ENCODE assay signal across 1 cellular context in the genomic region with DNA sequence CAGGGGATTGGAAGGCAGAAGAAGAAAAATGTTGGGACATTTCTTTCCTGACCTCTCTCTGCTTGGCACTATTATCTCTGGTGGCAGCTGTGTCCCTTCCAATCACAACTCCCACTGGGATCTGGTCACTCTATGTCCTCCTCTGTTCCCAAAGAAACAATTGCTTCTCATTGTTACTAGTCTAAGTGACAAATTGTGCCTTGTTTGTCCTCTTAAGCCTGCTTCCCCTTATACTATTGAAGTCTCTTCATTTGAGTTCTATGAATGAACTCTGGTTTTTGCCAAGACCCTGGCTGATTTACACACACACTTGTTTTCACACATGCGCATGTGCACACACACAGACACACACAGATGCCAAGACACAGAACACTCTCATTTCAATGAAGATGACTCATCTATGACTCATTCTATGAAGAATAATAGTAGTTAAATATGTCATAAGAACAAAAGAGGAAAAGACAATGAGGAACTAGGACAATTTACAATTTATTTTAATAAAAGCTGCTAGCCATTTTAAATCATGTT.
TF ChIP-seq lines count a peak whose summit lies in the region.

No MANE protein-coding gene starts in this region.

TF ChIP-seq in GM12878, 131 proteins besides CTCF, POLR2A, EP300 and RAD21 (continued from another document):
- TF ChIP-seq JUNB (IDR thresholded peaks at IDR 0.05), result peak; percentile 96
- TF ChIP-seq, protein P1, sequence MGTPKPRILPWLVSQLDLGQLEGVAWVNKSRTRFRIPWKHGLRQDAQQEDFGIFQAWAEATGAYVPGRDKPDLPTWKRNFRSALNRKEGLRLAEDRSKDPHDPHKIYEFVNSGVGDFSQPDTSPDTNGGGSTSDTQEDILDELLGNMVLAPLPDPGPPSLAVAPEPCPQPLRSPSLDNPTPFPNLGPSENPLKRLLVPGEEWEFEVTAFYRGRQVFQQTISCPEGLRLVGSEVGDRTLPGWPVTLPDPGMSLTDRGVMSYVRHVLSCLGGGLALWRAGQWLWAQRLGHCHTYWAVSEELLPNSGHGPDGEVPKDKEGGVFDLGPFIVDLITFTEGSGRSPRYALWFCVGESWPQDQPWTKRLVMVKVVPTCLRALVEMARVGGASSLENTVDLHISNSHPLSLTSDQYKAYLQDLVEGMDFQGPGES (IDR thresholded peaks at IDR 0.05), result no peak
- TF ChIP-seq BHLHE40 (IDR thresholded peaks at IDR 0.05; ENCODE audit: borderline replicate concordance in 1 of 2, low read depth in 2 of 2, low read length in 1 of 2), result peak in 1 of 2 experiments; percentile 35; a peak in 2 of 4 replicates
- TF ChIP-seq CREB1 (IDR thresholded peaks at IDR 0.05; ENCODE audit: low read depth), result 0 out of 2 replicates have a peak, but pooled peaks have one; percentile 34
- no peak for TF ChIP-seq CHD1 (IDR thresholded peaks at IDR 0.05; ENCODE audit: low read depth, low read length)
- TF ChIP-seq, protein P2, sequence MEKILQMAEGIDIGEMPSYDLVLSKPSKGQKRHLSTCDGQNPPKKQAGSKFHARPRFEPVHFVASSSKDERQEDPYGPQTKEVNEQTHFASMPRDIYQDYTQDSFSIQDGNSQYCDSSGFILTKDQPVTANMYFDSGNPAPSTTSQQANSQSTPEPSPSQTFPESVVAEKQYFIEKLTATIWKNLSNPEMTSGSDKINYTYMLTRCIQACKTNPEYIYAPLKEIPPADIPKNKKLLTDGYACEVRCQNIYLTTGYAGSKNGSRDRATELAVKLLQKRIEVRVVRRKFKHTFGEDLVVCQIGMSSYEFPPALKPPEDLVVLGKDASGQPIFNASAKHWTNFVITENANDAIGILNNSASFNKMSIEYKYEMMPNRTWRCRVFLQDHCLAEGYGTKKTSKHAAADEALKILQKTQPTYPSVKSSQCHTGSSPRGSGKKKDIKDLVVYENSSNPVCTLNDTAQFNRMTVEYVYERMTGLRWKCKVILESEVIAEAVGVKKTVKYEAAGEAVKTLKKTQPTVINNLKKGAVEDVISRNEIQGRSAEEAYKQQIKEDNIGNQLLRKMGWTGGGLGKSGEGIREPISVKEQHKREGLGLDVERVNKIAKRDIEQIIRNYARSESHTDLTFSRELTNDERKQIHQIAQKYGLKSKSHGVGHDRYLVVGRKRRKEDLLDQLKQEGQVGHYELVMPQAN (conservative IDR thresholded peaks at IDR 0.05), result no peak
- TF ChIP-seq SPI1 (IDR thresholded peaks at IDR 0.05; ENCODE audit: borderline replicate concordance, insufficient read depth, low read depth, low read length), result peak; percentile 39; the same call in 1 of the 2 replicates
- TF ChIP-seq, protein P3, sequence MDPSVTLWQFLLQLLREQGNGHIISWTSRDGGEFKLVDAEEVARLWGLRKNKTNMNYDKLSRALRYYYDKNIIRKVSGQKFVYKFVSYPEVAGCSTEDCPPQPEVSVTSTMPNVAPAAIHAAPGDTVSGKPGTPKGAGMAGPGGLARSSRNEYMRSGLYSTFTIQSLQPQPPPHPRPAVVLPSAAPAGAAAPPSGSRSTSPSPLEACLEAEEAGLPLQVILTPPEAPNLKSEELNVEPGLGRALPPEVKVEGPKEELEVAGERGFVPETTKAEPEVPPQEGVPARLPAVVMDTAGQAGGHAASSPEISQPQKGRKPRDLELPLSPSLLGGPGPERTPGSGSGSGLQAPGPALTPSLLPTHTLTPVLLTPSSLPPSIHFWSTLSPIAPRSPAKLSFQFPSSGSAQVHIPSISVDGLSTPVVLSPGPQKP (IDR thresholded peaks at IDR 0.05; ENCODE audit: low read depth, low read length), result no peak
- TF ChIP-seq ASH2L (IDR thresholded peaks at IDR 0.05; ENCODE audit: borderline replicate concordance, low read depth), result no peak
- TF ChIP-seq LARP7 (IDR thresholded peaks at IDR 0.05), result no peak
- TF ChIP-seq CEBPB (IDR thresholded peaks at IDR 0.05; ENCODE audit: borderline replicate concordance in 1 of 2, low read depth in 2 of 2, low read length in 2 of 2), result no peak
- no peak for TF ChIP-seq CBFB (IDR thresholded peaks at IDR 0.05; ENCODE audit: low read depth)
- no peak for TF ChIP-seq GABPA (IDR thresholded peaks at IDR 0.05; ENCODE audit: low read depth)
- TF ChIP-seq, protein P4, sequence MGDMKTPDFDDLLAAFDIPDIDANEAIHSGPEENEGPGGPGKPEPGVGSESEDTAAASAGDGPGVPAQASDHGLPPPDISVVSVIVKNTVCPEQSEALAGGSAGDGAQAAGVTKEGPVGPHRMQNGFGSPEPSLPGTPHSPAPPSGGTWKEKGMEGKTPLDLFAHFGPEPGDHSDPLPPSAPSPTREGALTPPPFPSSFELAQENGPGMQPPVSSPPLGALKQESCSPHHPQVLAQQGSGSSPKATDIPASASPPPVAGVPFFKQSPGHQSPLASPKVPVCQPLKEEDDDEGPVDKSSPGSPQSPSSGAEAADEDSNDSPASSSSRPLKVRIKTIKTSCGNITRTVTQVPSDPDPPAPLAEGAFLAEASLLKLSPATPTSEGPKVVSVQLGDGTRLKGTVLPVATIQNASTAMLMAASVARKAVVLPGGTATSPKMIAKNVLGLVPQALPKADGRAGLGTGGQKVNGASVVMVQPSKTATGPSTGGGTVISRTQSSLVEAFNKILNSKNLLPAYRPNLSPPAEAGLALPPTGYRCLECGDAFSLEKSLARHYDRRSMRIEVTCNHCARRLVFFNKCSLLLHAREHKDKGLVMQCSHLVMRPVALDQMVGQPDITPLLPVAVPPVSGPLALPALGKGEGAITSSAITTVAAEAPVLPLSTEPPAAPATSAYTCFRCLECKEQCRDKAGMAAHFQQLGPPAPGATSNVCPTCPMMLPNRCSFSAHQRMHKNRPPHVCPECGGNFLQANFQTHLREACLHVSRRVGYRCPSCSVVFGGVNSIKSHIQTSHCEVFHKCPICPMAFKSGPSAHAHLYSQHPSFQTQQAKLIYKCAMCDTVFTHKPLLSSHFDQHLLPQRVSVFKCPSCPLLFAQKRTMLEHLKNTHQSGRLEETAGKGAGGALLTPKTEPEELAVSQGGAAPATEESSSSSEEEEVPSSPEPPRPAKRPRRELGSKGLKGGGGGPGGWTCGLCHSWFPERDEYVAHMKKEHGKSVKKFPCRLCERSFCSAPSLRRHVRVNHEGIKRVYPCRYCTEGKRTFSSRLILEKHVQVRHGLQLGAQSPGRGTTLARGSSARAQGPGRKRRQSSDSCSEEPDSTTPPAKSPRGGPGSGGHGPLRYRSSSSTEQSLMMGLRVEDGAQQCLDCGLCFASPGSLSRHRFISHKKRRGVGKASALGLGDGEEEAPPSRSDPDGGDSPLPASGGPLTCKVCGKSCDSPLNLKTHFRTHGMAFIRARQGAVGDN (IDR thresholded peaks at IDR 0.05), result no peak
- TF ChIP-seq, protein P5, sequence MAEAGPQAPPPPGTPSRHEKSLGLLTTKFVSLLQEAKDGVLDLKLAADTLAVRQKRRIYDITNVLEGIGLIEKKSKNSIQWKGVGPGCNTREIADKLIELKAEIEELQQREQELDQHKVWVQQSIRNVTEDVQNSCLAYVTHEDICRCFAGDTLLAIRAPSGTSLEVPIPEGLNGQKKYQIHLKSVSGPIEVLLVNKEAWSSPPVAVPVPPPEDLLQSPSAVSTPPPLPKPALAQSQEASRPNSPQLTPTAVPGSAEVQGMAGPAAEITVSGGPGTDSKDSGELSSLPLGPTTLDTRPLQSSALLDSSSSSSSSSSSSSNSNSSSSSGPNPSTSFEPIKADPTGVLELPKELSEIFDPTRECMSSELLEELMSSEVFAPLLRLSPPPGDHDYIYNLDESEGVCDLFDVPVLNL (IDR thresholded peaks at IDR 0.05; ENCODE audit: low read depth, low read length), result no peak
- TF ChIP-seq IKZF2 (IDR thresholded peaks at IDR 0.05), result peak; percentile 60 to 62
- TF ChIP-seq SMAD1 (IDR thresholded peaks at IDR 0.05; ENCODE audit: low read depth, partially characterized antibody), result no peak
- no peak for TF ChIP-seq ZNF24 (IDR thresholded peaks at IDR 0.05)
- TF ChIP-seq SMC3 (IDR thresholded peaks at IDR 0.05; ENCODE audit: borderline replicate concordance, low read length), result no peak
- no peak for TF ChIP-seq CREM (IDR thresholded peaks at IDR 0.05; ENCODE audit: low read depth)
- TF ChIP-seq, protein P6, sequence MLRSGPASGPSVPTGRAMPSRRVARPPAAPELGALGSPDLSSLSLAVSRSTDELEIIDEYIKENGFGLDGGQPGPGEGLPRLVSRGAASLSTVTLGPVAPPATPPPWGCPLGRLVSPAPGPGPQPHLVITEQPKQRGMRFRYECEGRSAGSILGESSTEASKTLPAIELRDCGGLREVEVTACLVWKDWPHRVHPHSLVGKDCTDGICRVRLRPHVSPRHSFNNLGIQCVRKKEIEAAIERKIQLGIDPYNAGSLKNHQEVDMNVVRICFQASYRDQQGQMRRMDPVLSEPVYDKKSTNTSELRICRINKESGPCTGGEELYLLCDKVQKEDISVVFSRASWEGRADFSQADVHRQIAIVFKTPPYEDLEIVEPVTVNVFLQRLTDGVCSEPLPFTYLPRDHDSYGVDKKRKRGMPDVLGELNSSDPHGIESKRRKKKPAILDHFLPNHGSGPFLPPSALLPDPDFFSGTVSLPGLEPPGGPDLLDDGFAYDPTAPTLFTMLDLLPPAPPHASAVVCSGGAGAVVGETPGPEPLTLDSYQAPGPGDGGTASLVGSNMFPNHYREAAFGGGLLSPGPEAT (IDR thresholded peaks at IDR 0.05; ENCODE audit: low read depth), result no peak
- TF ChIP-seq YY1 (IDR thresholded peaks at IDR 0.05; ENCODE audit: low read depth, low read length), result no peak
- TF ChIP-seq HCFC1 (IDR thresholded peaks at IDR 0.05; ENCODE audit: low read length), result no peak
- TF ChIP-seq, protein P7, sequence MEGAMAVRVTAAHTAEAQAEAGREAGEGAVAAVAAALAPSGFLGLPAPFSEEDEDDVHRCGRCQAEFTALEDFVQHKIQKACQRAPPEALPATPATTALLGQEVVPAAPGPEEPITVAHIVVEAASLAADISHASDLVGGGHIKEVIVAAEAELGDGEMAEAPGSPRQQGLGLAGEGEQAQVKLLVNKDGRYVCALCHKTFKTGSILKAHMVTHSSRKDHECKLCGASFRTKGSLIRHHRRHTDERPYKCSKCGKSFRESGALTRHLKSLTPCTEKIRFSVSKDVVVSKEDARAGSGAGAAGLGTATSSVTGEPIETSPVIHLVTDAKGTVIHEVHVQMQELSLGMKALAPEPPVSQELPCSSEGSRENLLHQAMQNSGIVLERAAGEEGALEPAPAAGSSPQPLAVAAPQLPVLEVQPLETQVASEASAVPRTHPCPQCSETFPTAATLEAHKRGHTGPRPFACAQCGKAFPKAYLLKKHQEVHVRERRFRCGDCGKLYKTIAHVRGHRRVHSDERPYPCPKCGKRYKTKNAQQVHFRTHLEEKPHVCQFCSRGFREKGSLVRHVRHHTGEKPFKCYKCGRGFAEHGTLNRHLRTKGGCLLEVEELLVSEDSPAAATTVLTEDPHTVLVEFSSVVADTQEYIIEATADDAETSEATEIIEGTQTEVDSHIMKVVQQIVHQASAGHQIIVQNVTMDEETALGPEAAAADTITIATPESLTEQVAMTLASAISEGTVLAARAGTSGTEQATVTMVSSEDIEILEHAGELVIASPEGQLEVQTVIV (IDR thresholded peaks at IDR 0.05; ENCODE audit: borderline replicate concordance, partially characterized antibody), result no peak
- peak; percentile 80 for TF ChIP-seq ATF7 (IDR thresholded peaks at IDR 0.05; ENCODE audit: low read depth)
- no peak for TF ChIP-seq RB1 (IDR thresholded peaks at IDR 0.05; ENCODE audit: borderline replicate concordance)
- TF ChIP-seq NR2C2 (IDR thresholded peaks at IDR 0.05; ENCODE audit: borderline replicate concordance, control insufficient read depth, insufficient read length, low read depth), result no peak
- TF ChIP-seq TCF7 (IDR thresholded peaks at IDR 0.05; ENCODE audit: borderline replicate concordance), result no peak
- TF ChIP-seq DPF2 (IDR thresholded peaks at IDR 0.05), result peak; percentile 83
- no peak for TF ChIP-seq MXI1 (IDR thresholded peaks at IDR 0.05; ENCODE audit: low read depth, low read length)
- TF ChIP-seq RELA (IDR thresholded peaks at IDR 0.05; ENCODE audit: borderline replicate concordance, partially characterized antibody), result no peak
- no peak for TF ChIP-seq STAT1 (conservative IDR thresholded peaks at IDR 0.05)
- TF ChIP-seq TAF1 (IDR thresholded peaks at IDR 0.05; ENCODE audit: borderline replicate concordance, low read depth, low read length), result no peak
- TF ChIP-seq BCL11A (IDR thresholded peaks at IDR 0.05; ENCODE audit: low read depth, low read length), result peak; percentile 61; the same call in 1 of the 2 replicates
- no peak for TF ChIP-seq CBX3 (IDR thresholded peaks at IDR 0.05; ENCODE audit: borderline replicate concordance, low read depth)
- no peak for TF ChIP-seq NR2F1 (conservative IDR thresholded peaks at IDR 0.05)
- no peak for TF ChIP-seq ZSCAN29 (IDR thresholded peaks at IDR 0.05)
- TF ChIP-seq, protein P8, sequence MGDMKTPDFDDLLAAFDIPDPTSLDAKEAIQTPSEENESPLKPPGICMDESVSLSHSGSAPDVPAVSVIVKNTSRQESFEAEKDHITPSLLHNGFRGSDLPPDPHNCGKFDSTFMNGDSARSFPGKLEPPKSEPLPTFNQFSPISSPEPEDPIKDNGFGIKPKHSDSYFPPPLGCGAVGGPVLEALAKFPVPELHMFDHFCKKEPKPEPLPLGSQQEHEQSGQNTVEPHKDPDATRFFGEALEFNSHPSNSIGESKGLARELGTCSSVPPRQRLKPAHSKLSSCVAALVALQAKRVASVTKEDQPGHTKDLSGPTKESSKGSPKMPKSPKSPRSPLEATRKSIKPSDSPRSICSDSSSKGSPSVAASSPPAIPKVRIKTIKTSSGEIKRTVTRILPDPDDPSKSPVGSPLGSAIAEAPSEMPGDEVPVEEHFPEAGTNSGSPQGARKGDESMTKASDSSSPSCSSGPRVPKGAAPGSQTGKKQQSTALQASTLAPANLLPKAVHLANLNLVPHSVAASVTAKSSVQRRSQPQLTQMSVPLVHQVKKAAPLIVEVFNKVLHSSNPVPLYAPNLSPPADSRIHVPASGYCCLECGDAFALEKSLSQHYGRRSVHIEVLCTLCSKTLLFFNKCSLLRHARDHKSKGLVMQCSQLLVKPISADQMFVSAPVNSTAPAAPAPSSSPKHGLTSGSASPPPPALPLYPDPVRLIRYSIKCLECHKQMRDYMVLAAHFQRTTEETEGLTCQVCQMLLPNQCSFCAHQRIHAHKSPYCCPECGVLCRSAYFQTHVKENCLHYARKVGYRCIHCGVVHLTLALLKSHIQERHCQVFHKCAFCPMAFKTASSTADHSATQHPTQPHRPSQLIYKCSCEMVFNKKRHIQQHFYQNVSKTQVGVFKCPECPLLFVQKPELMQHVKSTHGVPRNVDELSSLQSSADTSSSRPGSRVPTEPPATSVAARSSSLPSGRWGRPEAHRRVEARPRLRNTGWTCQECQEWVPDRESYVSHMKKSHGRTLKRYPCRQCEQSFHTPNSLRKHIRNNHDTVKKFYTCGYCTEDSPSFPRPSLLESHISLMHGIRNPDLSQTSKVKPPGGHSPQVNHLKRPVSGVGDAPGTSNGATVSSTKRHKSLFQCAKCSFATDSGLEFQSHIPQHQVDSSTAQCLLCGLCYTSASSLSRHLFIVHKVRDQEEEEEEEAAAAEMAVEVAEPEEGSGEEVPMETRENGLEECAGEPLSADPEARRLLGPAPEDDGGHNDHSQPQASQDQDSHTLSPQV (IDR thresholded peaks at IDR 0.05), result peak; percentile 40; the same call in 1 of the 2 replicates
